18 cellular contexts compared by ENCODE assay signal in the genomic region with DNA sequence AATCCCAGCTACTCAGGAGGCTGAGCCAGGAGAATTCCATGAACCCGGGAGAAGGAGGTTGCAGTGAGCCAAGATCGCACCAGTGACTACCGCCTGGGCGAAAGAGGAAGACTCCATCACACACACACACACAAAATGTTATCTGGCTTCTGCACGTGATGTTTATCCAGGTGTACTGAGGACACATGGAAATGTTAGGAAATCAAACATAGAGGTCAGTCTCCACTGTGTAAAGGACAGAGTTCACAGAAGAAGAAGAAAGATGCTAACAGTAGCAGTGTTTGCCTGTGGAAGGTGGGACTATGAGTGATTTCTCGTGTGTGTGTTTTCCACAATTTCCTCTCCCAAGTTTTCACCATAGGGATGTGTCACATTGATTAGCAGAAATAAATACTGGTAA.
A peak's percentile ranks its signal among the peaks of the same experiment; 100 is the strongest.
DNase-seq lines count a peak whose midpoint lies in the region; ATAC-seq, FAIRE-seq and TF ChIP-seq lines count a peak whose summit lies in the region.
"Had no signal": no experiment of that assay in that cellular context is flagged by ENCODE, and none has a peak within 500 bp of the region (broad histone marks: within the 10 kb centered on the region; RNA-seq: fewer than 3 reads in every experiment).

No MANE protein-coding gene starts in this region.

- DNase-seq in GM12892 (ENCODE audit: insufficient read length) (no peak), T-helper 17 cell (no peak), left colon (no peak), pancreas (no peak), dermis blood vessel endothelial cell (no peak), occipital lobe (lab: John Stamatoyannopoulos, UW) (no peak)
- DNase-seq in central memory CD4-positive, alpha-beta T cell, result no peak
- DNase-seq: BE2C; CD8-positive, alpha-beta T cell; COR-L47; DMS153; GF-D8; HCEC 1CT; HFFc6 had no signal

- H3K27ac Mint-ChIP-seq in T-helper 17 cell, result peak overlapping the region; percentile 11
- H3K27ac Mint-ChIP-seq: CD8-positive, alpha-beta T cell; HFFc6 had no signal

- no peaks in the 10 kb centered on the region for H3K27me3 ChIP-seq in pancreas
- H3K27me3 ChIP-seq: BE2C had no signal

- H3K36me3 Mint-ChIP-seq in T-helper 17 cell (ENCODE audit: low read depth), result peaks cover 6% of the 10 kb centered on the region

- H3K27me3 Mint-ChIP-seq in T-helper 17 cell, result no peaks in the 10 kb centered on the region

- peak; percentile 50 for FAIRE-seq in GM12892 (lab: Jason Lieb, UNC)
- FAIRE-seq in pancreas (lab: Jason Lieb, UNC), result no peak
- FAIRE-seq: A204.1, D721Med, HTR-8/SVneo had no signal

- H3K4me1 Mint-ChIP-seq in T-helper 17 cell, result peaks cover 22% of the 10 kb centered on the region

- no peak overlapping the region for H3K4me3 Mint-ChIP-seq in T-helper 17 cell
- H3K4me3 Mint-ChIP-seq: CD8-positive, alpha-beta T cell; HFFc6 had no signal

- no peak for TF ChIP-seq CTCF in pancreas (IDR thresholded peaks at IDR 0.05)

- H3K36me3 ChIP-seq in pancreas, result no peaks in the 10 kb centered on the region
- H3K36me3 ChIP-seq: BE2C had no signal

- no peak for TF ChIP-seq POLR2A in GM12892 (IDR thresholded peaks at IDR 0.05; ENCODE audit: low read depth, low read length)

- no peak overlapping the region for H3K27ac ChIP-seq in pancreas
- H3K27ac ChIP-seq: C4-2B had no signal

- H3K4me1 ChIP-seq in pancreas, result peaks cover 0 to 3% (median 0%) of the 10 kb centered on the region in 3 donors
- H3K4me1 ChIP-seq: BE2C had no signal

- H3K9me3 ChIP-seq in T-helper 17 cell (ENCODE audit: control insufficient read depth, low read length, poor library complexity, severe bottlenecking) (no peaks in the 10 kb centered on the region), pancreas (no peaks in the 10 kb centered on the region)
- H3K9me3 ChIP-seq: BE2C had no signal

- intact Hi-C loops in left colon (cut with DNase I, micrococcal nuclease) (no loop called here), pancreas (cut with DNase I) (loop anchor here in 2 of 3 donors (10.0 kb wide), 2 partner anchors 707 to 717 kb away; no protein-coding TSS in a partner anchor)

- 48 to 57% methylated on average over 6 of the region's 6 CpGs for WGBS in pancreas, 2 donors

- no peak overlapping the region for H3K4me3 ChIP-seq in pancreas

- no peak for ATAC-seq in T-helper 17 cell
- ATAC-seq in left colon, result peak; percentile 74
- ATAC-seq in pancreas, result peak; percentile 32 to 60 (median 54)
- ATAC-seq: CD8-positive, alpha-beta T cell had no signal

Comparison
In these comparisons a context has a peak if more than half of its experiments do, and no peak if none do; other contexts are left out.
1. intact Hi-C loops: an anchor here in pancreas (10.0 kb wide); none called in left colon.